ENCODE assay signal across 8 cellular contexts in the genomic region with DNA sequence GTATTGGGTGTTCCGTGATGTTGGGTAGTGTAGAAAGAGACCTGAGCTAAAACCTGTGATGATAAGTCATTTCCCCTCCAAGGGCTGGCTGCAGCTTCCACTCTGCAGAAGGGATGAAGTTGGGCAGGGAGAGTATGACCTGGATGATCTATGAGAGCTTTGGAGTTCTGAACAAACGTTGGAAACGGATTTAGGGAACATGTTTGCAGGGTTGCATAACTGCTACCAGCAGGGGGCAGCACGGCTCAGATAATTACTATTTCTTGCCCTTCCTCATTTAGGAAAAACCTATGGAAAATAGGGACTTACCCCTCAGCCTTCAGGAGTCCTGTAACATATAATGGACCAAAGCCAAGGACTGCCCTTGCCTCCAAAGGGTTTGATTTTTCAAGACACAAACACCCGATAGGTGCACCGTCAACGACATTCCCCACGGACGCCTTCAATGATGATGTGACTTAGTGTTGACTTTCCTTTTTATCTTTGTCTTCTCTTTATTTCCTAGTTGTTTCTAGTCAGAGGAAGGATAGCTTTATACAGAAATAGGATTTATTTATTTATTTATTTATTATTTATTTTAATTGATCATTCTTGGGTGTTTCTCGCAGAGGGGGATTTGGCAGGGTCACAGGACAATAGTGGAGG.
DNase-seq lines count a peak whose midpoint lies in the region; ATAC-seq and TF ChIP-seq lines count a peak whose summit lies in the region.

No MANE protein-coding gene starts in this region.

- intact Hi-C loops in Right ventricle myocardium superior (cut with DNase I), result loop anchor here (2.0 kb wide), 1 partner anchor 287 kb away; no protein-coding TSS in a partner anchor

- peak; percentile 68 for TF ChIP-seq CTCF in retinal pigment epithelial cell (conservative IDR thresholded peaks at IDR 0.05; ENCODE audit: low read depth, low read length)

- no peak overlapping the region for H3K4me3 ChIP-seq in retinal pigment epithelial cell (ENCODE audit: low read length)

- H3K4me3 Mint-ChIP-seq in activated naive CD8-positive, alpha-beta T cell treated with anti-CD3 and anti-CD28 coated beads, Interleukin-2, amount 10 ng/mL, durations not matched to agents 7 days and 5 days, result no peak overlapping the region
- no peak overlapping the region for H3K4me3 Mint-ChIP-seq in activated naive CD8-positive, alpha-beta T cell treated with anti-CD3 and anti-CD28 coated beads for 36 hours
- H3K4me3 Mint-ChIP-seq in activated T-cell treated with anti-CD3 and anti-CD28 coated beads, Interleukin-2, amount 50 U/mL, for 72 hours, result no peak overlapping the region

- POLR2A ChIA-PET in activated naive CD8-positive, alpha-beta T cell treated with anti-CD3 and anti-CD28 coated beads, Interleukin-2, amount 10 ng/mL, durations not matched to agents 7 days and 5 days (lab: Charles Lee), result no interaction called here

- peak; percentile 32 for DNase-seq in activated naive CD8-positive, alpha-beta T cell treated with anti-CD3 and anti-CD28 coated beads, Interleukin-2, amount 10 ng/mL, durations not matched to agents 7 days and 5 days
- DNase-seq in activated naive CD8-positive, alpha-beta T cell treated with anti-CD3 and anti-CD28 coated beads for 36 hours, result no peak
- peak; percentile 79 to 95 for DNase-seq in NCI-H524 (lab: John Stamatoyannopoulos, UW)
- DNase-seq in activated T-cell treated with anti-CD3 and anti-CD28 coated beads, Interleukin-2, amount 50 U/mL, for 72 hours, result peak; percentile 11 to 38
- DNase-seq in Right ventricle myocardium superior, result peak; percentile 78
- no peak for DNase-seq in retinal pigment epithelial cell (ENCODE audit: low read depth)

- no peak overlapping the region for H3K27ac Mint-ChIP-seq in activated naive CD8-positive, alpha-beta T cell treated with anti-CD3 and anti-CD28 coated beads, Interleukin-2, amount 10 ng/mL, durations not matched to agents 7 days and 5 days
- H3K27ac Mint-ChIP-seq in activated naive CD8-positive, alpha-beta T cell treated with anti-CD3 and anti-CD28 coated beads for 36 hours, result no peak overlapping the region
- H3K27ac Mint-ChIP-seq in activated T-cell treated with anti-CD3 and anti-CD28 coated beads, Interleukin-2, amount 50 U/mL, for 72 hours, result no peak overlapping the region

- no peaks in the 10 kb centered on the region for H3K9me3 Mint-ChIP-seq in activated naive CD8-positive, alpha-beta T cell treated with anti-CD3 and anti-CD28 coated beads, Interleukin-2, amount 10 ng/mL, durations not matched to agents 7 days and 5 days
- no peaks in the 10 kb centered on the region for H3K9me3 Mint-ChIP-seq in activated naive CD8-positive, alpha-beta T cell treated with anti-CD3 and anti-CD28 coated beads for 36 hours
- H3K9me3 Mint-ChIP-seq in activated T-cell treated with anti-CD3 and anti-CD28 coated beads, Interleukin-2, amount 50 U/mL, for 72 hours, result no peaks in the 10 kb centered on the region

- no peak for ATAC-seq in activated naive CD8-positive, alpha-beta T cell treated with anti-CD3 and anti-CD28 coated beads, Interleukin-2, amount 10 ng/mL, durations not matched to agents 7 days and 5 days (ENCODE audit: low read depth)
- no peak for ATAC-seq in activated T-cell treated with anti-CD3 and anti-CD28 coated beads, Interleukin-2, amount 50 U/mL, for 72 hours (replicated peaks in 1 of 2)
- ATAC-seq in Right ventricle myocardium superior (ENCODE audit: poor library complexity), result peak; percentile 69
- no peak for ATAC-seq in HG03469 (IDR thresholded peaks at IDR 0.05; ENCODE audit: unreplicated experiment)
- ATAC-seq in GM18868 (IDR thresholded peaks at IDR 0.05; ENCODE audit: unreplicated experiment), result no peak

- H3K27me3 Mint-ChIP-seq in activated naive CD8-positive, alpha-beta T cell treated with anti-CD3 and anti-CD28 coated beads, Interleukin-2, amount 10 ng/mL, durations not matched to agents 7 days and 5 days, result peaks cover 7% of the 10 kb centered on the region
- peaks cover 24% of the 10 kb centered on the region for H3K27me3 Mint-ChIP-seq in activated naive CD8-positive, alpha-beta T cell treated with anti-CD3 and anti-CD28 coated beads for 36 hours
- H3K27me3 Mint-ChIP-seq in activated T-cell treated with anti-CD3 and anti-CD28 coated beads, Interleukin-2, amount 50 U/mL, for 72 hours (ENCODE audit: low read depth), result peaks cover 19% of the 10 kb centered on the region

- H3K4me1 Mint-ChIP-seq in activated naive CD8-positive, alpha-beta T cell treated with anti-CD3 and anti-CD28 coated beads, Interleukin-2, amount 10 ng/mL, durations not matched to agents 7 days and 5 days, result no peaks in the 10 kb centered on the region
- no peaks in the 10 kb centered on the region for H3K4me1 Mint-ChIP-seq in activated naive CD8-positive, alpha-beta T cell treated with anti-CD3 and anti-CD28 coated beads for 36 hours
- H3K4me1 Mint-ChIP-seq in activated T-cell treated with anti-CD3 and anti-CD28 coated beads, Interleukin-2, amount 50 U/mL, for 72 hours (ENCODE audit: low read depth), result no peaks in the 10 kb centered on the region

- no peaks in the 10 kb centered on the region for H3K36me3 Mint-ChIP-seq in activated naive CD8-positive, alpha-beta T cell treated with anti-CD3 and anti-CD28 coated beads, Interleukin-2, amount 10 ng/mL, durations not matched to agents 7 days and 5 days
- no peaks in the 10 kb centered on the region for H3K36me3 Mint-ChIP-seq in activated naive CD8-positive, alpha-beta T cell treated with anti-CD3 and anti-CD28 coated beads for 36 hours
- no peaks in the 10 kb centered on the region for H3K36me3 Mint-ChIP-seq in activated T-cell treated with anti-CD3 and anti-CD28 coated beads, Interleukin-2, amount 50 U/mL, for 72 hours (ENCODE audit: insufficient read depth in 2 of 2)

Comparison
In these comparisons a context has a peak if more than half of its experiments do, and no peak if none do; other contexts are left out.
1. DNase-seq: peak in activated naive CD8-positive, alpha-beta T cell treated with anti-CD3 and anti-CD28 coated beads, Interleukin-2, amount 10 ng/mL, durations not matched to agents 7 days and 5 days (single experiment), NCI-H524 (2 of 2), activated T-cell treated with anti-CD3 and anti-CD28 coated beads, Interleukin-2, amount 50 U/mL, for 72 hours (2 of 2) and Right ventricle myocardium superior (single experiment); none in activated naive CD8-positive, alpha-beta T cell treated with anti-CD3 and anti-CD28 coated beads for 36 hours (single experiment) and retinal pigment epithelial cell (single experiment).